ENCODE assay signal across 16 cellular contexts in the genomic region with DNA sequence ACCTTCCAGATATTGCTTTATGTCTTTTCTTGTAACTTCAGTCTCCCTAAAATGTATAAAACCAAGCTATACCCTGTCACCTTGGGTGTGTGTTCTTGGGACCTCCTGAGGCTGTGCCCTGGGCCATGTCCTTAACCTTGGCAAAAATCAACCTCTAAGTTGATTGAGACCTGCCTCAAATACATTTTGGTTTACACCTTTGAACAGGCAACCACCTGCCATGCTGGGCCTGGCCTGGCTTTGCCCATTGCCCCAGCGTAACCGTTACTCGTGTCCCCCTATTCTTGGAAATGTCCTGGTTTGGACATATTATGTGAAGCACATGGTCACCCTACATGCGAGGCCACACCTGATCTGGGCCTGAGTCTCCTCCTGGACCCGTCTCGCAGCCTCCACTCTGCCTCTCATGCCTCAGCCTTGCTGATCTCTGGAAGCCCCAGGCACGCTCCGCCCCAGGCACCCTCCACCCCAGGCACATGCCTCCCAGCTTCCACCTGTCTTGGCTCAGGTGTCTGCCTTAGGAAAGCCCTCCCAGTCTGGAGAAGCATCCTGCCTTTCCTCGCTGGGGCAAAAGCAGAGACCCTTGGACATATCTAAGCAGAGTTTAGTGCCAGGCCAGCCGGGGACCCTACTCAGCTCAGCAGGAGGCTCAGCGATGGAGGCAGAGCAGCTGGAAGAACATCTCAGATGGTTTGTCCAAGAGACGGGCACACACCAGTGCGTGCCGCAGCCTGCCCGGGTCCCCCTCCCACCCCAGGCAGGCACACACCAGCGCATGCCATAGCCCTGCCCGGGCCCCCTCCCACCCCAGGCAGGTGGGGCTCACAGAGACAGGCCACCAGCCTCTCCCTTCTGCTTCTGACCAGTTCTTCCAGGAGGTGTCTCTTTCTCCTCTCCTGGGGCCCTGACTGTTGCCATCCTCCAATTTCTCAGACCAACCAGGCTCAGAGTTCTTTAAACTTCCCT. TPM values are rescaled to one million over a fixed set of nuclear protein-coding genes. Genes with fewer than 3 reads are reported as not detected.
A peak's percentile ranks its signal among the peaks of the same experiment; 100 is the strongest.
DNase-seq lines count a peak whose midpoint lies in the region; ATAC-seq and TF ChIP-seq lines count a peak whose summit lies in the region.
"Had no signal": no experiment of that assay in that cellular context is flagged by ENCODE, and none has a peak within 500 bp of the region (broad histone marks: within the 10 kb centered on the region; RNA-seq: fewer than 3 reads in every experiment).

No MANE protein-coding gene starts in this region.

- peaks cover 6% of the 10 kb centered on the region for H3K27me3 Mint-ChIP-seq in stimulated activated naive CD8-positive, alpha-beta T cell treated with anti-CD3 and anti-CD28 coated beads, Interleukin-15, amount 100 ng/mL, for 72 hours
- H3K27me3 Mint-ChIP-seq in osteocyte (ENCODE audit: unreplicated experiment) = peaks cover 9% of the 10 kb centered on the region

- H3K4me3 Mint-ChIP-seq in stimulated activated naive CD8-positive, alpha-beta T cell treated with anti-CD3 and anti-CD28 coated beads, Interleukin-15, amount 100 ng/mL, for 72 hours = no peak overlapping the region
- no peak overlapping the region for H3K4me3 Mint-ChIP-seq in osteocyte (ENCODE audit: unreplicated experiment)
- H3K4me3 Mint-ChIP-seq: CD4-positive, CD25-positive, alpha-beta regulatory T cell had no signal

- no peak for DNase-seq in stimulated activated naive CD8-positive, alpha-beta T cell treated with anti-CD3 and anti-CD28 coated beads, Interleukin-15, amount 100 ng/mL, for 72 hours
- DNase-seq in stimulated activated naive CD8-positive, alpha-beta T cell treated with anti-CD3 and anti-CD28 coated beads, Interleukin-15, Interleukin-2, amounts not matched to agents 100 U/mL and 50 U/mL, for 24 hours = no peak
- DNase-seq in islet precursor cell (peak; percentile 36), osteocyte (ENCODE audit: extremely low spot score, unreplicated experiment) (peak; percentile 80), NCI-H1436 treated with DMSO at 0.1 percent for 48 hours (lab: John Stamatoyannopoulos, UW) (no peak)
- no peak for DNase-seq in stimulated activated naive CD4-positive, alpha-beta T cell treated with Interleukin-2 at 50 U/mL for 16 hours (lab: John Stamatoyannopoulos, UW)
- DNase-seq in central memory CD4-positive, alpha-beta T cell = no peak
- DNase-seq: ACHN; CD4-positive, CD25-positive, alpha-beta regulatory T cell; DMS79; GM23248 had no signal

- no peaks in the 10 kb centered on the region for H3K9me3 Mint-ChIP-seq in stimulated activated naive CD8-positive, alpha-beta T cell treated with anti-CD3 and anti-CD28 coated beads, Interleukin-15, amount 100 ng/mL, for 72 hours
- no peaks in the 10 kb centered on the region for H3K9me3 Mint-ChIP-seq in osteocyte (ENCODE audit: unreplicated experiment)
- H3K9me3 Mint-ChIP-seq: CD4-positive, CD25-positive, alpha-beta regulatory T cell had no signal

- H3K27ac Mint-ChIP-seq in stimulated activated naive CD8-positive, alpha-beta T cell treated with anti-CD3 and anti-CD28 coated beads, Interleukin-15, amount 100 ng/mL, for 72 hours = no peak overlapping the region
- H3K27ac Mint-ChIP-seq in osteocyte (ENCODE audit: unreplicated experiment) = no peak overlapping the region

- TF ChIP-seq CTCF in osteocyte (IDR thresholded peaks at IDR 0.05) = no peak

- H3K4me1 Mint-ChIP-seq in stimulated activated naive CD8-positive, alpha-beta T cell treated with anti-CD3 and anti-CD28 coated beads, Interleukin-15, amount 100 ng/mL, for 72 hours = peaks cover 4% of the 10 kb centered on the region
- peaks cover 5% of the 10 kb centered on the region for H3K4me1 Mint-ChIP-seq in osteocyte (ENCODE audit: unreplicated experiment)

- peak; percentile 44 for ATAC-seq in stimulated activated naive CD8-positive, alpha-beta T cell treated with anti-CD3 and anti-CD28 coated beads, Interleukin-15, amount 100 ng/mL, for 72 hours
- no peak for ATAC-seq in stimulated activated naive CD8-positive, alpha-beta T cell treated with anti-CD3 and anti-CD28 coated beads, Interleukin-15, Interleukin-2, amounts not matched to agents 100 U/mL and 50 U/mL, for 24 hours
- ATAC-seq in HG03280 (IDR thresholded peaks at IDR 0.05; ENCODE audit: unreplicated experiment) = no peak
- ATAC-seq: GM12878, HepG2 had no signal

- no peaks in the 10 kb centered on the region for H3K36me3 Mint-ChIP-seq in osteocyte (ENCODE audit: unreplicated experiment)
- H3K36me3 Mint-ChIP-seq: CD4-positive, CD25-positive, alpha-beta regulatory T cell had no signal

RNA-seq across cellular contexts. Expression of a gene that starts 4.0 kb away (rescaled TPM):
- 0.19 and 0.39 TPM in 2 replicates for total RNA-seq in osteocyte
- total RNA-seq: A172; CD4-positive, CD25-positive, alpha-beta regulatory T cell; G401; GM12878; GM23248; HepG2 had no signal

Comparison
In these comparisons a context has a peak if more than half of its experiments do, and no peak if none do; other contexts are left out.
1. DNase-seq: peak in islet precursor cell (single experiment) and osteocyte (single experiment); none in stimulated activated naive CD8-positive, alpha-beta T cell treated with anti-CD3 and anti-CD28 coated beads, Interleukin-15, amount 100 ng/mL, for 72 hours (0 of 2), stimulated activated naive CD8-positive, alpha-beta T cell treated with anti-CD3 and anti-CD28 coated beads, Interleukin-15, Interleukin-2, amounts not matched to agents 100 U/mL and 50 U/mL, for 24 hours (single experiment), stimulated activated naive CD4-positive, alpha-beta T cell treated with Interleukin-2 at 50 U/mL for 16 hours (single experiment), central memory CD4-positive, alpha-beta T cell (single experiment) and NCI-H1436 treated with DMSO at 0.1 percent for 48 hours (single experiment).